ENCODE assay signal across 18 cellular contexts in genomic region chr2:151670346-151670745, GRCh38.
A peak's percentile ranks its signal among the peaks of the same experiment; 100 is the strongest.
DNase-seq lines count a peak whose midpoint lies in the region; ATAC-seq, FAIRE-seq and TF ChIP-seq lines count a peak whose summit lies in the region.
"Had no signal": no experiment of that assay in that cellular context is flagged by ENCODE, and none has a peak within 500 bp of the region (broad histone marks: within the 10 kb centered on the region; RNA-seq: fewer than 3 reads in every experiment).

No MANE protein-coding gene starts in this region.

- H3K27me3 ChIP-seq in bronchial epithelial cell (ENCODE audit: control insufficient read depth, insufficient read depth, low read length), result no peaks in the 10 kb centered on the region
- H3K27me3 ChIP-seq: left lung, thyroid gland had no signal

- no peak for TF ChIP-seq CTCF in bronchial epithelial cell (IDR thresholded peaks at IDR 0.05; ENCODE audit: insufficient read depth, low read length, severe bottlenecking)

- no peak overlapping the region for H3K4me3 ChIP-seq in bronchial epithelial cell (ENCODE audit: low read depth, low read length)
- H3K4me3 ChIP-seq: left lung, thyroid gland had no signal

- H3K36me3 ChIP-seq in bronchial epithelial cell (ENCODE audit: control insufficient read depth, insufficient read depth, low read length), result no peaks in the 10 kb centered on the region
- H3K36me3 ChIP-seq: left lung, thyroid gland had no signal

- ATAC-seq in GM18502 (IDR thresholded peaks at IDR 0.05; ENCODE audit: poor library complexity, unreplicated experiment) (peak; percentile 97), HG02870 (IDR thresholded peaks at IDR 0.05; ENCODE audit: unreplicated experiment) (peak; percentile 90)
- ATAC-seq: HepG2 had no signal

- DNase-seq in D341Med (ENCODE audit: low spot score), result peak; percentile 51
- no peak for DNase-seq in bronchial epithelial cell (ENCODE audit: low read depth)
- no peak for DNase-seq in NCI-H2171 (lab: John Stamatoyannopoulos, UW)
- DNase-seq in RPMI8226, result no peak
- DNase-seq in effector CD8-positive, alpha-beta T cell (lab: John Stamatoyannopoulos, UW), result no peak
- DNase-seq in HuH-7.5 (ENCODE audit: low spot score), result no peak
- DNase-seq: activated T-cell treated with anti-CD3 and anti-CD28 coated beads, Interleukin-2, amount 50 U/mL, for 24 hours; cerebellar nuclear complex; DMS 273 treated with DMSO at 0.1 percent for 48 hours; left lung; MM.1S; NCI-H1930; NCI-H510A treated with DMSO at 0.1 percent for 48 hours; thyroid gland had no signal

- peak; percentile 28 for FAIRE-seq in bronchial epithelial cell (lab: Jason Lieb, UNC)
- FAIRE-seq: GM18507, HepG2 had no signal
